ENCODE assay signal across 1 cellular context in the genomic region with DNA sequence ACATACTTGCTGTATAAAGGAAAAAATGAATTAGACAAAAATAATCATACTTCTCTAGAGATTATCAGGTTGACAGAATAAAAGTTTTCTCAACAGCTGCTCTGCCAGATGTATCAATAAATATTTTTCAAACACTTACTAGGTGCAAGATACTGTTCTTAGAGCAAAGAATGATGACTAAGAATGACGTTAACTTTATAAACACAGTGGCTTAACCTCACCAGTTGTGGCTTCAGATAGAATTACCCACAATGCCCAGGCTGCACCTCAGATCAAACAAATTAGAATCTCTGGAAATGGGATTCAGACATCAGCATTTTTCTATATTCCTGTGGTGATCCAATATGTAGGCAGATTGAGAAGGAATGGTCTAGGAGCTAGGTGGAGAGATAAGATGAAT.
TF ChIP-seq lines count a peak whose summit lies in the region.

No MANE protein-coding gene starts in this region.

TF ChIP-seq in HCT116, 20 proteins besides CTCF, POLR2A, EP300 and RAD21 (continued from another document):
- TF ChIP-seq POLR2AphosphoS5 (IDR thresholded peaks at IDR 0.05; ENCODE audit: low read depth, low read length): no peak
- no peak for TF ChIP-seq ZNF274 (IDR thresholded peaks at IDR 0.05; ENCODE audit: low read depth, low read length)
- TF ChIP-seq FOSL1 (IDR thresholded peaks at IDR 0.05; ENCODE audit: low read depth): peak; percentile 86
